Comparison of ENCODE assay signal across 8 cellular contexts in genomic region chr22:36221799-36222751, GRCh38.
DNase-seq lines count a peak whose midpoint lies in the region; ATAC-seq and TF ChIP-seq lines count a peak whose summit lies in the region.

No MANE protein-coding gene starts in this region.

- DNase-seq in COR-L47 (lab: John Stamatoyannopoulos, UW), result peak; percentile 59
- no peak for DNase-seq in brain microvascular endothelial cell
- DNase-seq in kidney tubule cell (ENCODE audit: low spot score), result peak; percentile 44
- DNase-seq in stimulated activated effector memory CD8-positive, alpha-beta T cell treated with anti-CD3 and anti-CD28 coated beads, Interleukin-12 subunit alpha, Interleukin-12 subunit beta, amount 100 ng/mL, for 72 hours (ENCODE audit: low spot score in 2 of 2), result peak in 1 of 2 donors; percentile 68
- DNase-seq in NCI-H774 (lab: John Stamatoyannopoulos, UW), result no peak
- no peak for DNase-seq in cerebellar nuclear complex (lab: John Stamatoyannopoulos, UW)

- no peak overlapping the region for H3K27ac ChIP-seq in brain microvascular endothelial cell

- H3K27me3 ChIP-seq in brain microvascular endothelial cell (replicated peaks), result peaks cover 4% of the 10 kb centered on the region

- H3K36me3 Mint-ChIP-seq in T-helper 1 cell treated with Interleukin-12 subunit alpha and Interleukin-12 subunit beta and Interleukin-4 antibody, amounts not matched to agents 30 μg/mL and 1 μg/mL, for 36 hours (ENCODE audit: low read depth), result peaks cover 20% of the 10 kb centered on the region
- peaks cover 23% of the 10 kb centered on the region for H3K36me3 Mint-ChIP-seq in stimulated activated effector memory CD8-positive, alpha-beta T cell treated with anti-CD3 and anti-CD28 coated beads, Interleukin-12 subunit alpha, Interleukin-12 subunit beta, amount 100 ng/mL, for 72 hours

- H3K27me3 Mint-ChIP-seq in T-helper 1 cell treated with Interleukin-12 subunit alpha and Interleukin-12 subunit beta and Interleukin-4 antibody, amounts not matched to agents 30 μg/mL and 1 μg/mL, for 36 hours (ENCODE audit: low read depth), result peaks cover 39% of the 10 kb centered on the region

- H3K9me3 Mint-ChIP-seq in T-helper 1 cell treated with Interleukin-12 subunit alpha and Interleukin-12 subunit beta and Interleukin-4 antibody, amounts not matched to agents 30 μg/mL and 1 μg/mL, for 36 hours, result no peaks in the 10 kb centered on the region
- H3K9me3 Mint-ChIP-seq in stimulated activated effector memory CD8-positive, alpha-beta T cell treated with anti-CD3 and anti-CD28 coated beads, Interleukin-12 subunit alpha, Interleukin-12 subunit beta, amount 100 ng/mL, for 72 hours, result no peaks in the 10 kb centered on the region

- peak; percentile 55 for ATAC-seq in HG03354 (IDR thresholded peaks at IDR 0.05; ENCODE audit: poor library complexity, severe bottlenecking, unreplicated experiment)
- peak; percentile 80 for ATAC-seq in stimulated activated effector memory CD8-positive, alpha-beta T cell treated with anti-CD3 and anti-CD28 coated beads, Interleukin-12 subunit alpha, Interleukin-12 subunit beta, amount 100 ng/mL, for 72 hours

- H3K27ac Mint-ChIP-seq in T-helper 1 cell treated with Interleukin-12 subunit alpha and Interleukin-12 subunit beta and Interleukin-4 antibody, amounts not matched to agents 30 μg/mL and 1 μg/mL, for 36 hours, result peak overlapping the region; percentile 43
- peak overlapping the region; percentile 71 for H3K27ac Mint-ChIP-seq in stimulated activated effector memory CD8-positive, alpha-beta T cell treated with anti-CD3 and anti-CD28 coated beads, Interleukin-12 subunit alpha, Interleukin-12 subunit beta, amount 100 ng/mL, for 72 hours

- in situ Hi-C loops in brain microvascular endothelial cell (cut with HindIII; ENCODE audit: low pct_ligation_motif_present, low sequenced_read_pairs), result no loop called here

- no peaks in the 10 kb centered on the region for H3K36me3 ChIP-seq in brain microvascular endothelial cell (replicated peaks)

- TF ChIP-seq CTCF in brain microvascular endothelial cell (IDR thresholded peaks at IDR 0.05; ENCODE audit: low read depth, low read length, missing control alignments), result peak; percentile 82

- H3K4me3 Mint-ChIP-seq in T-helper 1 cell treated with Interleukin-12 subunit alpha and Interleukin-12 subunit beta and Interleukin-4 antibody, amounts not matched to agents 30 μg/mL and 1 μg/mL, for 36 hours, result no peak overlapping the region
- H3K4me3 Mint-ChIP-seq in stimulated activated effector memory CD8-positive, alpha-beta T cell treated with anti-CD3 and anti-CD28 coated beads, Interleukin-12 subunit alpha, Interleukin-12 subunit beta, amount 100 ng/mL, for 72 hours, result no peak overlapping the region

- H3K4me1 Mint-ChIP-seq in T-helper 1 cell treated with Interleukin-12 subunit alpha and Interleukin-12 subunit beta and Interleukin-4 antibody, amounts not matched to agents 30 μg/mL and 1 μg/mL, for 36 hours (ENCODE audit: low read depth), result peaks cover 7% of the 10 kb centered on the region
- peaks cover 24% of the 10 kb centered on the region for H3K4me1 Mint-ChIP-seq in stimulated activated effector memory CD8-positive, alpha-beta T cell treated with anti-CD3 and anti-CD28 coated beads, Interleukin-12 subunit alpha, Interleukin-12 subunit beta, amount 100 ng/mL, for 72 hours

- no peak overlapping the region for H3K4me3 ChIP-seq in brain microvascular endothelial cell (ENCODE audit: low read depth, low read length)

Comparison
In these comparisons a context has a peak if more than half of its experiments do, and no peak if none do; other contexts are left out.
1. DNase-seq: peak in COR-L47 (single experiment) and kidney tubule cell (single experiment); none in brain microvascular endothelial cell (single experiment), NCI-H774 (single experiment) and cerebellar nuclear complex (0 of 2).